In genomic region chr5:135735831-135736230, GRCh38 we compare ENCODE assay signal across 24 cellular contexts.
"Had no signal": no experiment of that assay in that cellular context is flagged by ENCODE, and none has a peak within 500 bp of the region (broad histone marks: within the 10 kb centered on the region; RNA-seq: fewer than 3 reads in every experiment).

No MANE protein-coding gene starts in this region.

- H2AFZ ChIP-seq: parathyroid adenoma had no signal

- H3K27ac ChIP-seq: epithelial cell of prostate, gastrocnemius medialis, left ventricle myocardium inferior, parathyroid adenoma, psoas muscle, sigmoid colon, upper lobe of right lung had no signal

- H3K9ac ChIP-seq: parathyroid adenoma had no signal

- H3K4me1 Mint-ChIP-seq: activated naive CD4-positive, alpha-beta T cell treated with anti-CD3 and anti-CD28 coated beads, Interleukin-2, amount 10 ng/mL, durations not matched to agents 7 days and 5 days had no signal

- DNase-seq: activated CD4-positive, alpha-beta T cell treated with anti-CD3 and anti-CD28 coated beads for 4 hours; activated CD4-positive, alpha-beta T cell treated with anti-CD3 and anti-CD28 coated beads, Interleukin-2, amount 50 U/mL, for 4 hours; activated CD8-positive, alpha-beta memory T cell treated with anti-CD3 and anti-CD28 coated beads for 24 hours; activated CD8-positive, alpha-beta memory T cell treated with anti-CD3 and anti-CD28 coated beads, Interleukin-2, amount 50 U/mL, for 48 hours; activated gamma-delta T cell; activated naive CD4-positive, alpha-beta T cell treated with anti-CD3 and anti-CD28 coated beads, Interleukin-2, amount 10 ng/mL, durations not matched to agents 7 days and 5 days; activated T-cell treated with anti-CD3 and anti-CD28 coated beads, Interleukin-2, amount 50 U/mL, for 24 hours; amygdala; central memory CD4-positive, alpha-beta T cell; dermis blood vessel endothelial cell; effector CD4-positive, alpha-beta T cell; gastrocnemius medialis; glutamatergic neuron; left ventricle myocardium inferior; nephron progenitor cell; psoas muscle; sigmoid colon; small intestine; stimulated activated CD4-positive, alpha-beta T cell treated with anti-CD3 and anti-CD28 coated beads, Interleukin-4, amount 100 ng/mL, for 24 hours; upper lobe of right lung had no signal

- H3K9me3 ChIP-seq: gastrocnemius medialis, left ventricle myocardium inferior, psoas muscle, sigmoid colon, upper lobe of right lung had no signal

- H3K9me3 Mint-ChIP-seq: activated naive CD4-positive, alpha-beta T cell treated with anti-CD3 and anti-CD28 coated beads, Interleukin-2, amount 10 ng/mL, durations not matched to agents 7 days and 5 days; activated T-cell treated with anti-CD3 and anti-CD28 coated beads, Interleukin-2, amount 50 U/mL, for 24 hours; nephron progenitor cell; stimulated activated effector memory CD8-positive, alpha-beta T cell treated with anti-CD3 and anti-CD28 coated beads, Interleukin-12 subunit alpha, Interleukin-12 subunit beta, amount 100 ng/mL, for 72 hours; stimulated activated naive CD8-positive, alpha-beta T cell treated with anti-CD3 and anti-CD28 coated beads, Interleukin-15, Interleukin-2, amounts not matched to agents 100 ng/mL and 50 ng/mL, for 24 hours had no signal

- H3K27ac Mint-ChIP-seq: activated naive CD4-positive, alpha-beta T cell treated with anti-CD3 and anti-CD28 coated beads, Interleukin-2, amount 10 ng/mL, durations not matched to agents 7 days and 5 days; activated T-cell treated with anti-CD3 and anti-CD28 coated beads, Interleukin-2, amount 50 U/mL, for 24 hours; stimulated activated effector memory CD8-positive, alpha-beta T cell treated with anti-CD3 and anti-CD28 coated beads, Interleukin-12 subunit alpha, Interleukin-12 subunit beta, amount 100 ng/mL, for 72 hours; stimulated activated naive CD8-positive, alpha-beta T cell treated with anti-CD3 and anti-CD28 coated beads, Interleukin-15, Interleukin-2, amounts not matched to agents 100 ng/mL and 50 ng/mL, for 24 hours had no signal

- H3K4me1 ChIP-seq: gastrocnemius medialis, psoas muscle, upper lobe of right lung had no signal

- H3K4me3 Mint-ChIP-seq: activated naive CD4-positive, alpha-beta T cell treated with anti-CD3 and anti-CD28 coated beads, Interleukin-2, amount 10 ng/mL, durations not matched to agents 7 days and 5 days; activated T-cell treated with anti-CD3 and anti-CD28 coated beads, Interleukin-2, amount 50 U/mL, for 24 hours; nephron progenitor cell; stimulated activated effector memory CD8-positive, alpha-beta T cell treated with anti-CD3 and anti-CD28 coated beads, Interleukin-12 subunit alpha, Interleukin-12 subunit beta, amount 100 ng/mL, for 72 hours; stimulated activated naive CD8-positive, alpha-beta T cell treated with anti-CD3 and anti-CD28 coated beads, Interleukin-15, Interleukin-2, amounts not matched to agents 100 ng/mL and 50 ng/mL, for 24 hours had no signal

- H3K36me3 ChIP-seq: gastrocnemius medialis, left ventricle myocardium inferior, sigmoid colon, upper lobe of right lung had no signal

- H3K4me3 ChIP-seq: gastrocnemius medialis, left ventricle myocardium inferior, psoas muscle, sigmoid colon, upper lobe of right lung had no signal

- ATAC-seq: gastrocnemius medialis; psoas muscle; stimulated activated effector memory CD8-positive, alpha-beta T cell treated with anti-CD3 and anti-CD28 coated beads, Interleukin-12 subunit alpha, Interleukin-12 subunit beta, amount 100 ng/mL, for 72 hours; upper lobe of right lung had no signal

- H3K79me2 ChIP-seq: parathyroid adenoma had no signal

- H3K27me3 ChIP-seq: gastrocnemius medialis, sigmoid colon, upper lobe of right lung had no signal

- H3K27me3 Mint-ChIP-seq: activated naive CD4-positive, alpha-beta T cell treated with anti-CD3 and anti-CD28 coated beads, Interleukin-2, amount 10 ng/mL, durations not matched to agents 7 days and 5 days; activated T-cell treated with anti-CD3 and anti-CD28 coated beads, Interleukin-2, amount 50 U/mL, for 24 hours; stimulated activated naive CD8-positive, alpha-beta T cell treated with anti-CD3 and anti-CD28 coated beads, Interleukin-15, Interleukin-2, amounts not matched to agents 100 ng/mL and 50 ng/mL, for 24 hours had no signal

- H3K36me3 Mint-ChIP-seq: activated naive CD4-positive, alpha-beta T cell treated with anti-CD3 and anti-CD28 coated beads, Interleukin-2, amount 10 ng/mL, durations not matched to agents 7 days and 5 days; stimulated activated effector memory CD8-positive, alpha-beta T cell treated with anti-CD3 and anti-CD28 coated beads, Interleukin-12 subunit alpha, Interleukin-12 subunit beta, amount 100 ng/mL, for 72 hours had no signal
